ENCODE assay signal across 30 cellular contexts in the genomic region with DNA sequence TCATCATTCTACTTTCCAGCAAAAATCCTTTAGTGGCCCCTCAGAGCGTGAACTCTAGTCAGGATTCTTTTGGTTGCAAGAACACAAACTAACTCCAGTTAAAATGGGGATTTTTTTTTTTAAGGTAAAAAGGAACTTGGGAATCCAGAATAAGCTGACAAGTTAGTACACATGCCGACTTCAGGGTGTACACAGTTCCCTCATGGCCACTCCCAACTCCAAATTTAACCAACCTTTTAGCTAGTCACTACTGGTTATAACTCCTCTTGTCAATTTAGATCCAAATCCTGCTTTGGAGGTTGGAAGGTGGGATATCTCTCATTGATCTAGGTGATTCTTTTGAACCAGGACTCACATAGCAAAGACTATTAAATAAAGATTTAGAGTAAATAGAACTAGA.
"Had no signal": no experiment of that assay in that cellular context is flagged by ENCODE, and none has a peak within 500 bp of the region (broad histone marks: within the 10 kb centered on the region; RNA-seq: fewer than 3 reads in every experiment).

No MANE protein-coding gene starts in this region.

- H3K27me3 ChIP-seq: left lung, neural progenitor cell, right atrium auricular region, right lobe of liver, testis, thyroid gland, transverse colon, upper lobe of left lung, vagina had no signal

- H3K9ac ChIP-seq: neural progenitor cell, parathyroid adenoma had no signal

- DNase-seq: hippocampal formation; kidney; left colon; left lung; lower lobe of right lung; mesendoderm; naive B cell; natural killer cell; nephron progenitor cell; occipital lobe; right lobe of liver; stimulated activated CD4-positive, alpha-beta T cell treated with anti-CD3 and anti-CD28 coated beads, Interleukin-1b, Interleukin-23, amount 100 ng/mL, for 48 hours; stimulated activated CD4-positive, alpha-beta T cell treated with anti-CD3 and anti-CD28 coated beads, Interleukin-2, amount 100 ng/mL, for 48 hours; stimulated activated CD4-positive, alpha-beta T cell treated with anti-CD3 and anti-CD28 coated beads, Interleukin-4, amount 100 ng/mL, for 4 hours; stimulated activated CD8-positive, alpha-beta memory T cell treated with anti-CD3 and anti-CD28 coated beads, Interleukin-4, amount 100 ng/mL, for 48 hours; stimulated activated naive CD4-positive, alpha-beta T cell treated with Interleukin-2 at 50 U/mL for 16 hours; stimulated activated naive CD8-positive, alpha-beta T cell treated with anti-CD3 and anti-CD28 coated beads, Interleukin-15, amount 100 ng/mL, for 72 hours; substantia nigra; testis; thyroid gland; transverse colon; upper lobe of left lung had no signal

- H3K27ac Mint-ChIP-seq: mesothelial cell of epicardium; naive B cell; natural killer cell; nephron progenitor cell; neural progenitor cell; stimulated activated memory B cell treated with anti-CD40 and anti-IgM and Interleukin-4, amounts not matched to agents 10 μg/mL and 1 μg/mL and 100 μg/mL, for 72 hours; stimulated activated naive CD8-positive, alpha-beta T cell treated with anti-CD3 and anti-CD28 coated beads, Interleukin-15, amount 100 ng/mL, for 72 hours had no signal

- H3K27me3 Mint-ChIP-seq: stimulated activated memory B cell treated with anti-CD40 and anti-IgM and Interleukin-4, amounts not matched to agents 10 μg/mL and 1 μg/mL and 100 μg/mL, for 72 hours; stimulated activated naive CD8-positive, alpha-beta T cell treated with anti-CD3 and anti-CD28 coated beads, Interleukin-15, amount 100 ng/mL, for 72 hours had no signal

- ATAC-seq: left lung; lower lobe of right lung; natural killer cell; right lobe of liver; stimulated activated memory B cell treated with anti-CD40 and anti-IgM and Interleukin-4, amounts not matched to agents 10 μg/mL and 1 μg/mL and 100 μg/mL, for 72 hours had no signal

- H3K4me2 ChIP-seq: neural progenitor cell, smooth muscle cell had no signal

- H3K79me2 ChIP-seq: parathyroid adenoma had no signal

- H3K4me3 ChIP-seq: left lung, lower lobe of right lung, neural progenitor cell, right atrium auricular region, right lobe of liver, smooth muscle cell, testis, thyroid gland, transverse colon, upper lobe of left lung, vagina had no signal

- H2AFZ ChIP-seq: neural progenitor cell, parathyroid adenoma had no signal

- H3K4me3 Mint-ChIP-seq: mesothelial cell of epicardium; naive B cell; natural killer cell; nephron progenitor cell; neural progenitor cell; stimulated activated memory B cell treated with anti-CD40 and anti-IgM and Interleukin-4, amounts not matched to agents 10 μg/mL and 1 μg/mL and 100 μg/mL, for 72 hours; stimulated activated naive CD8-positive, alpha-beta T cell treated with anti-CD3 and anti-CD28 coated beads, Interleukin-15, amount 100 ng/mL, for 72 hours had no signal

- H3K9me3 ChIP-seq: left lung, lower lobe of right lung, neutrophil, right atrium auricular region, right lobe of liver, testis, thyroid gland, transverse colon, upper lobe of left lung, vagina had no signal

- H3K9me3 Mint-ChIP-seq: mesothelial cell of epicardium; naive B cell; natural killer cell; nephron progenitor cell; neural progenitor cell; stimulated activated memory B cell treated with anti-CD40 and anti-IgM and Interleukin-4, amounts not matched to agents 10 μg/mL and 1 μg/mL and 100 μg/mL, for 72 hours; stimulated activated naive CD8-positive, alpha-beta T cell treated with anti-CD3 and anti-CD28 coated beads, Interleukin-15, amount 100 ng/mL, for 72 hours had no signal

- H3K27ac ChIP-seq: left lung, lower lobe of right lung, neural progenitor cell, neutrophil, parathyroid adenoma, right atrium auricular region, right lobe of liver, testis, thyroid gland, transverse colon, upper lobe of left lung, vagina had no signal

- H3K36me3 Mint-ChIP-seq: mesothelial cell of epicardium; naive B cell; natural killer cell; neural progenitor cell; stimulated activated memory B cell treated with anti-CD40 and anti-IgM and Interleukin-4, amounts not matched to agents 10 μg/mL and 1 μg/mL and 100 μg/mL, for 72 hours had no signal

- H3K4me1 ChIP-seq: lower lobe of right lung, right atrium auricular region, testis, thyroid gland, vagina had no signal

- H3K36me3 ChIP-seq: left lung, lower lobe of right lung, neural progenitor cell, neutrophil, right atrium auricular region, right lobe of liver, thyroid gland, transverse colon, upper lobe of left lung, vagina had no signal
